In genomic region chr5:147303976-147304375, GRCh38 we compare ENCODE assay signal across 12 cellular contexts.
A peak's percentile ranks its signal among the peaks of the same experiment; 100 is the strongest.
DNase-seq lines count a peak whose midpoint lies in the region; ATAC-seq, FAIRE-seq and TF ChIP-seq lines count a peak whose summit lies in the region.
"Had no signal": no experiment of that assay in that cellular context is flagged by ENCODE, and none has a peak within 500 bp of the region (broad histone marks: within the 10 kb centered on the region; RNA-seq: fewer than 3 reads in every experiment).

No MANE protein-coding gene starts in this region.

- no TSS peak for BruUV-seq in HCT116 (replicated peaks; lab: Mats Ljungman, UMichigan)

- TF ChIP-seq RAD21 in A549 (conservative IDR thresholded peaks at IDR 0.05 in 1 of 2, IDR thresholded peaks at IDR 0.05 in 1 of 2): no peak
- TF ChIP-seq RAD21 in HCT116 (IDR thresholded peaks at IDR 0.05; ENCODE audit: low read depth): no peak

- no peak for TF ChIP-seq POLR2A in A549 (IDR thresholded peaks at IDR 0.05; ENCODE audit: low read length)
- no peak for TF ChIP-seq POLR2A in HCT116 (IDR thresholded peaks at IDR 0.05; ENCODE audit: borderline replicate concordance, extremely low read depth, insufficient read depth, insufficient read length)
- no peak for TF ChIP-seq POLR2A in Peyer's patch (IDR thresholded peaks at IDR 0.05)

- H3K9me3 ChIP-seq in A549 (peaks cover 7% of the 10 kb centered on the region; the same call in 1 of the 3 replicates), HCT116 (ENCODE audit: control insufficient read depth in 1 of 2, insufficient read depth in 1 of 2, low read depth in 1 of 2, low read length in 2 of 2) (no peaks in the 10 kb centered on the region), ascending aorta (no peaks in the 10 kb centered on the region), Peyer's patch (no peaks in the 10 kb centered on the region)
- H3K9me3 ChIP-seq: gastrocnemius medialis had no signal

- no peaks in the 10 kb centered on the region for H3K27me3 ChIP-seq in HCT116 (ENCODE audit: insufficient read depth, low read length)
- no peaks in the 10 kb centered on the region for H3K27me3 ChIP-seq in ascending aorta
- no peaks in the 10 kb centered on the region for H3K27me3 ChIP-seq in Peyer's patch
- H3K27me3 ChIP-seq: gastrocnemius medialis had no signal

- TF ChIP-seq EP300 in A549 (IDR thresholded peaks at IDR 0.05): no peak

- no peak overlapping the region for H3K9ac ChIP-seq in HCT116 (ENCODE audit: low read length)

- peak; percentile 71 to 86 for ATAC-seq in A549
- no peak for ATAC-seq in HCT116
- peak; percentile 68 for ATAC-seq in left colon
- ATAC-seq in GM19467 (IDR thresholded peaks at IDR 0.05; ENCODE audit: unreplicated experiment): no peak
- ATAC-seq: gastrocnemius medialis had no signal

- CTCF ChIA-PET in A549 (lab: Yijun Ruan, JAX) (interaction anchor here (1.1 to 2.4 kb wide), 2 partner anchors 65 to 80 kb away, joined by 3 to 7 read pairs; no protein-coding TSS in a partner anchor), HCT116 (lab: Charles Lee) (no interaction called here)

- no peak for FAIRE-seq in A549 (lab: Jason Lieb, UNC)

- 14% methylated on average over 2 of the region's 2 CpGs for WGBS in A549 (ENCODE audit: missing lambda C conversion rate)

- no peak overlapping the region for H3K4me3 ChIP-seq in A549
- no peak overlapping the region for H3K4me3 ChIP-seq in HCT116 (replicated peaks in 1 of 2; ENCODE audit: low read depth in 1 of 2, low read length in 2 of 2)
- no peak overlapping the region for H3K4me3 ChIP-seq in ascending aorta
- no peak overlapping the region for H3K4me3 ChIP-seq in Peyer's patch
- H3K4me3 ChIP-seq: gastrocnemius medialis had no signal

- RAD21 ChIA-PET in HCT116 (lab: Charles Lee; ENCODE audit: low non-redundant PET in 1 of 2, low total read pairs in 2 of 2, uncharacterized antibody in 2 of 2, unreplicated experiment in 2 of 2): no interaction called here

- H2AFZ ChIP-seq in HCT116 (ENCODE audit: low read depth, low read length, poor library complexity, severe bottlenecking): no peak overlapping the region

- DNase-seq in A549 (ENCODE audit: low read depth in 1 of 2, low spot score in 1 of 2) (peak in 1 of 2 experiments; percentile 60), HCT116 (ENCODE audit: low read depth, low spot score) (peak; percentile 7), ascending aorta (ENCODE audit: low spot score in 2 of 2) (peak in 1 of 2 donors; percentile 81), left colon (no peak), Peyer's patch (no peak), NCI-H510A treated with DMSO at 0.1 percent for 48 hours (lab: John Stamatoyannopoulos, UW) (no peak), NCI-H510A (lab: John Stamatoyannopoulos, UW) (no peak)
- DNase-seq: activated CD4-positive, alpha-beta T cell treated with anti-CD3 and anti-CD28 coated beads for 48 hours; gastrocnemius medialis; NCI-H1105 treated with DMSO at 0.1 percent for 48 hours; RPMI8226 had no signal

- POLR2A ChIA-PET in A549 (lab: Yijun Ruan, JAX): interaction anchor here (1.1 to 1.3 kb wide), 2 partner anchors 68 to 79 kb away, joined by 3 to 6 read pairs; partner anchors contain the start of gene STK32A
- POLR2A ChIA-PET in HCT116 (lab: Charles Lee): no interaction called here

- intact Hi-C loops in HCT116 (cut with micrococcal nuclease) (no loop called here), ascending aorta (cut with DNase I) (loop anchor here (2.0 to 10.0 kb wide), 3 partner anchors 69 to 591 kb away; partner anchors contain the start of gene STK32A), left colon (cut with DNase I, micrococcal nuclease) (no loop called here)

- H3K79me2 ChIP-seq in HCT116 (ENCODE audit: insufficient read depth, low read length): no peaks in the 10 kb centered on the region

- no peaks in the 10 kb centered on the region for H4K20me1 ChIP-seq in HCT116 (ENCODE audit: insufficient read depth)

- H3K27ac ChIP-seq in A549 (peak overlapping the region; percentile 68 to 71), HCT116 (ENCODE audit: low read depth, low read length) (no peak overlapping the region), ascending aorta (peak overlapping the region; percentile 77 to 88), Peyer's patch (no peak overlapping the region)
- H3K27ac ChIP-seq: gastrocnemius medialis had no signal

- no peaks in the 10 kb centered on the region for H3K9me2 ChIP-seq in HCT116 (ENCODE audit: insufficient read depth)

- H3K4me1 ChIP-seq in A549: peaks cover 20% of the 10 kb centered on the region
- H3K4me1 ChIP-seq in HCT116 (ENCODE audit: control insufficient read depth in 1 of 2, insufficient read depth in 2 of 2, low read length in 2 of 2): peaks cover 0 to 15% of the 10 kb centered on the region in 2 experiments; a peak in 2 of 4 replicates
- H3K4me1 ChIP-seq in ascending aorta: peaks cover 0 to 31% of the 10 kb centered on the region in 2 donors
- no peaks in the 10 kb centered on the region for H3K4me1 ChIP-seq in Peyer's patch
- H3K4me1 ChIP-seq: gastrocnemius medialis had no signal

- TF ChIP-seq CTCF in A549 (IDR thresholded peaks at IDR 0.05) (no peak), HCT116 (IDR thresholded peaks at IDR 0.05 in 2 of 3, conservative IDR thresholded peaks at IDR 0.05 in 1 of 3; ENCODE audit: borderline replicate concordance in 1 of 3, insufficient read depth in 1 of 3, low read depth in 2 of 3, low read length in 2 of 3) (no peak), ascending aorta (IDR thresholded peaks at IDR 0.05) (no peak), Peyer's patch (IDR thresholded peaks at IDR 0.05) (no peak)

- H3K36me3 ChIP-seq in HCT116 (ENCODE audit: control insufficient read depth in 1 of 2, insufficient read depth in 2 of 2, low read length in 2 of 2) (no peaks in the 10 kb centered on the region), ascending aorta (no peaks in the 10 kb centered on the region), Peyer's patch (no peaks in the 10 kb centered on the region)
- H3K36me3 ChIP-seq: gastrocnemius medialis had no signal

- H3K4me2 ChIP-seq in A549 (peak overlapping the region; percentile 13), HCT116 (ENCODE audit: low read length) (peak overlapping the region; percentile 10)

TF ChIP-seq in A549, 52 proteins besides CTCF, POLR2A, EP300 and RAD21:
- no peak for TF ChIP-seq HOXA7 (CRISPR knock-in tag; IDR thresholded peaks at IDR 0.05)
- TF ChIP-seq EHF (CRISPR knock-in tag; IDR thresholded peaks at IDR 0.05): no peak
- no peak for TF ChIP-seq KDM5A (IDR thresholded peaks at IDR 0.05)
- TF ChIP-seq MAFK (IDR thresholded peaks at IDR 0.05; ENCODE audit: partially characterized antibody): no peak
- TF ChIP-seq GATA3 (IDR thresholded peaks at IDR 0.05; ENCODE audit: borderline replicate concordance): no peak
- TF ChIP-seq FOSL2 (IDR thresholded peaks at IDR 0.05): 0 out of 2 replicates have a peak, but pooled peaks have one; percentile 17
- 0 out of 2 replicates have a peak, but pooled peaks have one; percentile 7 for TF ChIP-seq FOSL2 (CRISPR knock-in tag; IDR thresholded peaks at IDR 0.05)

TF ChIP-seq in HCT116, 20 proteins besides CTCF, POLR2A, EP300 and RAD21:
- no peak for TF ChIP-seq SP1 (IDR thresholded peaks at IDR 0.05; ENCODE audit: low read depth)
- no peak for TF ChIP-seq CBX3 (IDR thresholded peaks at IDR 0.05; ENCODE audit: low read depth)
- no peak for TF ChIP-seq ZBTB33 (IDR thresholded peaks at IDR 0.05; ENCODE audit: extremely low read depth, insufficient replicate concordance, low read length)
- TF ChIP-seq EZH2 (IDR thresholded peaks at IDR 0.05): no peak
- TF ChIP-seq ZNF274 (IDR thresholded peaks at IDR 0.05; ENCODE audit: low read depth, low read length): no peak
- no peak for TF ChIP-seq ZFX (IDR thresholded peaks at IDR 0.05)
- TF ChIP-seq EGR1 (IDR thresholded peaks at IDR 0.05; ENCODE audit: low read depth): no peak
- no peak for TF ChIP-seq CEBPB (IDR thresholded peaks at IDR 0.05; ENCODE audit: low read depth)
- TF ChIP-seq EZH2phosphoT487 (IDR thresholded peaks at IDR 0.05; ENCODE audit: borderline replicate concordance): no peak
- no peak for TF ChIP-seq SIN3A (IDR thresholded peaks at IDR 0.05; ENCODE audit: low read depth)
- no peak for TF ChIP-seq MAX (IDR thresholded peaks at IDR 0.05)
- TF ChIP-seq FOSL1 (IDR thresholded peaks at IDR 0.05; ENCODE audit: low read depth): peak; percentile 50
- peak; percentile 34 for TF ChIP-seq JUND (IDR thresholded peaks at IDR 0.05)

Comparison
In these comparisons a context has a peak if more than half of its experiments do, and no peak if none do; other contexts are left out.
1. ATAC-seq: peak in A549 (2 of 2) and left colon (single experiment); none in HCT116 (single experiment) and GM19467 (single experiment).
2. H3K27ac ChIP-seq: peak in A549 (2 of 2) and ascending aorta (2 of 2); none in HCT116 (single experiment) and Peyer's patch (0 of 4).